In the genomic region with DNA sequence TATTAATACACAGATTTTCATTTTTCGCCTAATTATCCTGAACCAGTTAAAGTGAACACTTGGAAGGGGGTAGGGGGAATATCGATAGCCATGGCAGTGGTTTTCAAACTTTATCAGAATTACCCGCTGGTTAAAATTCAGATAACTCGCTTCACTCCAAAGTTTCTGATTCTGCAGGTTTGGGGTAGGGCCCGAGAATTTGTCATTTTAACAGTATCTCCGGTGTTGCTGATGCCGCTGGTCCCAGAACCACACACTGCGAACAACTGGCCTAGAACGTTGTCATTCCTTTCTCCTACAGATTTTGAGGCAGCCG, we compare ENCODE assay signal across 8 cellular contexts. TPM values are rescaled to one million over a fixed set of nuclear protein-coding genes. Genes with fewer than 3 reads are reported as not detected.
DNase-seq lines count a peak whose midpoint lies in the region; ATAC-seq and TF ChIP-seq lines count a peak whose summit lies in the region.

No MANE protein-coding gene starts in this region.

- H3K36me3 ChIP-seq in SK-N-MC (ENCODE audit: insufficient read depth, low read length) = peaks cover 31% of the 10 kb centered on the region
- peaks cover 14% of the 10 kb centered on the region for H3K36me3 ChIP-seq in skeletal muscle satellite cell (ENCODE audit: insufficient read depth, low read length)

- no peaks in the 10 kb centered on the region for H3K27me3 ChIP-seq in foreskin keratinocyte
- no peaks in the 10 kb centered on the region for H3K27me3 ChIP-seq in skeletal muscle satellite cell (ENCODE audit: control insufficient read depth, insufficient read depth, low read length)

- H3K4me3 ChIP-seq in SK-N-MC (peak overlapping the region; percentile 97), skeletal muscle satellite cell (ENCODE audit: low read length) (peak overlapping the region; percentile 87)

- peak overlapping the region; percentile 99 for H3K9ac ChIP-seq in SK-N-MC (ENCODE audit: insufficient read length)
- peak overlapping the region; percentile 99 for H3K9ac ChIP-seq in skeletal muscle satellite cell (ENCODE audit: low read depth, low read length)

- H3K9me3 ChIP-seq in SK-N-MC (ENCODE audit: low read depth, low read length) (no peaks in the 10 kb centered on the region), skeletal muscle satellite cell (replicated peaks; ENCODE audit: low read length) (no peaks in the 10 kb centered on the region)

- no peak for TF ChIP-seq CTCF in foreskin keratinocyte (conservative IDR thresholded peaks at IDR 0.05)

- H3K4me1 ChIP-seq in foreskin keratinocyte = peaks cover 12% of the 10 kb centered on the region
- H3K4me1 ChIP-seq in skeletal muscle satellite cell (ENCODE audit: control insufficient read depth, insufficient read depth, low read length) = peaks cover 12% of the 10 kb centered on the region

- H3K27ac ChIP-seq in SK-N-MC (peak overlapping the region; percentile 97), foreskin keratinocyte (peak overlapping the region; percentile 97)

- ATAC-seq in GM21515 (IDR thresholded peaks at IDR 0.05; ENCODE audit: unreplicated experiment) = peak; percentile 12
- ATAC-seq in foreskin keratinocyte = no peak
- no peak for ATAC-seq in HG02588 (IDR thresholded peaks at IDR 0.05; ENCODE audit: unreplicated experiment)

- H3K4me2 ChIP-seq in skeletal muscle satellite cell (ENCODE audit: low read length) = peak overlapping the region; percentile 89

- DNase-seq in SK-N-MC (ENCODE audit: low read depth, low spot score) (no peak), foreskin keratinocyte (no peak), CD1c-positive myeloid dendritic cell (ENCODE audit: extremely low spot score) (no peak), SKM-1 (lab: John Stamatoyannopoulos, UW; ENCODE audit: unreplicated experiment) (no peak)
- DNase-seq in stimulated activated naive CD4-positive, alpha-beta T cell treated with Interleukin-2 at 50 U/mL for 16 hours (lab: John Stamatoyannopoulos, UW) = no peak

RNA-seq across cellular contexts. Expression of gene NSRP1, which starts 0.3 kb away (rescaled TPM):
- total RNA-seq in foreskin keratinocyte = 12.9 and 16.9 TPM in 2 replicates
- 11.6 and 12.9 TPM in 2 replicates for polyA plus RNA-seq in foreskin keratinocyte
- 4.4 and 6.8 TPM in 2 replicates for total RNA-seq in skeletal muscle satellite cell (2012; rRNA removed)
